14 cellular contexts compared by ENCODE assay signal in genomic region chr17:19307521-19307920, GRCh38.
"Had no signal": no experiment of that assay in that cellular context is flagged by ENCODE, and none has a peak within 500 bp of the region (broad histone marks: within the 10 kb centered on the region; RNA-seq: fewer than 3 reads in every experiment).

No MANE protein-coding gene starts in this region.

- H3K4me3 ChIP-seq: body of pancreas, transverse colon had no signal

- H3K27me3 ChIP-seq: body of pancreas, transverse colon had no signal

- DNase-seq: activated CD4-positive, alpha-beta T cell treated with anti-CD3 and anti-CD28 coated beads, Interleukin-2, amount 50 U/mL, for 48 hours; activated naive CD4-positive, alpha-beta T cell treated with anti-CD3 and anti-CD28 coated beads, Interleukin-2, amount 10 ng/mL, durations not matched to agents 7 days and 5 days; body of pancreas; dermis blood vessel endothelial cell; head of caudate nucleus; immature natural killer cell; stimulated activated CD4-positive, alpha-beta T cell treated with anti-CD3 and anti-CD28 coated beads, Interleukin-2, amount 100 ng/mL, for 48 hours; stimulated activated naive B cell treated with anti-CD40 and anti-IgM and Interleukin-4, amounts not matched to agents 10 μg/mL and 1 μg/mL and 100 μg/mL, for 72 hours; T-helper 9 cell; transverse colon had no signal

- ATAC-seq: activated CD4-positive, CD25-positive, alpha-beta regulatory T cell treated with anti-CD3 and anti-CD28 coated beads, Interleukin-2, amount 50 U/mL, for 24 hours; body of pancreas; stimulated activated naive B cell treated with anti-CD40 and anti-IgM and Interleukin-4, amounts not matched to agents 10 μg/mL and 1 μg/mL and 100 μg/mL, for 72 hours had no signal

- H3K9me3 ChIP-seq: body of pancreas, transverse colon had no signal

- H3K27ac Mint-ChIP-seq: activated naive CD4-positive, alpha-beta T cell treated with anti-CD3 and anti-CD28 coated beads, Interleukin-2, amount 10 ng/mL, durations not matched to agents 7 days and 5 days; activated T-helper 2 cell treated with anti-CD3 and anti-CD28 coated beads, Interferon-gamma antibody, Interleukin-2, Interleukin-4, amounts not matched to agents 10 μg/mL and 5 μg/mL and 100 μg/mL, durations not matched to agents 14 hours and 24 hours and 36 hours had no signal

- H3K27ac ChIP-seq: body of pancreas, parathyroid adenoma had no signal

- H2AFZ ChIP-seq: parathyroid adenoma had no signal

- H3K9me3 Mint-ChIP-seq: activated naive CD4-positive, alpha-beta T cell treated with anti-CD3 and anti-CD28 coated beads, Interleukin-2, amount 10 ng/mL, durations not matched to agents 7 days and 5 days; activated T-helper 2 cell treated with anti-CD3 and anti-CD28 coated beads, Interferon-gamma antibody, Interleukin-2, Interleukin-4, amounts not matched to agents 10 μg/mL and 5 μg/mL and 100 μg/mL, durations not matched to agents 14 hours and 24 hours and 36 hours; immature natural killer cell; stimulated activated naive B cell treated with anti-CD40 and anti-IgM and Interleukin-4, amounts not matched to agents 10 μg/mL and 1 μg/mL and 100 μg/mL, for 72 hours had no signal

- H3K4me3 Mint-ChIP-seq: activated naive CD4-positive, alpha-beta T cell treated with anti-CD3 and anti-CD28 coated beads, Interleukin-2, amount 10 ng/mL, durations not matched to agents 7 days and 5 days; immature natural killer cell; stimulated activated naive B cell treated with anti-CD40 and anti-IgM and Interleukin-4, amounts not matched to agents 10 μg/mL and 1 μg/mL and 100 μg/mL, for 72 hours had no signal

- FAIRE-seq: frontal cortex had no signal

- H3K36me3 Mint-ChIP-seq: activated naive CD4-positive, alpha-beta T cell treated with anti-CD3 and anti-CD28 coated beads, Interleukin-2, amount 10 ng/mL, durations not matched to agents 7 days and 5 days had no signal

- H3K9ac ChIP-seq: parathyroid adenoma had no signal
